29 cellular contexts compared by ENCODE assay signal in genomic region chr2:217672472-217672871, GRCh38.
DNase-seq lines count a peak whose midpoint lies in the region; ATAC-seq, FAIRE-seq and TF ChIP-seq lines count a peak whose summit lies in the region.
"Had no signal": no experiment of that assay in that cellular context is flagged by ENCODE, and none has a peak within 500 bp of the region (broad histone marks: within the 10 kb centered on the region; RNA-seq: fewer than 3 reads in every experiment).

No MANE protein-coding gene starts in this region.

- H3K9me2 ChIP-seq in PC-9 (ENCODE audit: insufficient read depth) (no peaks in the 10 kb centered on the region), GM23248 (ENCODE audit: insufficient read depth) (no peaks in the 10 kb centered on the region)

- no peaks in the 10 kb centered on the region for H3K27me3 ChIP-seq in PC-9 (ENCODE audit: insufficient read depth, low read depth)
- H3K27me3 ChIP-seq in upper lobe of left lung, result no peaks in the 10 kb centered on the region
- no peaks in the 10 kb centered on the region for H3K27me3 ChIP-seq in GM23248 (replicated peaks; ENCODE audit: insufficient read depth)
- H3K27me3 ChIP-seq: BLaER1, gastrocnemius medialis, sigmoid colon had no signal

- H3K4me1 ChIP-seq in PC-9 (replicated peaks; ENCODE audit: insufficient read depth) (peaks cover 18% of the 10 kb centered on the region), upper lobe of left lung (peaks cover 0 to 6% (median 0%) of the 10 kb centered on the region in 4 donors), GM23248 (ENCODE audit: insufficient read depth) (peaks cover 22% of the 10 kb centered on the region)
- H3K4me1 ChIP-seq: BLaER1 had no signal

- H3K9me3 ChIP-seq in PC-9 (ENCODE audit: insufficient read depth, low read depth), result no peaks in the 10 kb centered on the region
- H3K9me3 ChIP-seq in upper lobe of left lung, result no peaks in the 10 kb centered on the region
- H3K9me3 ChIP-seq in GM23248 (ENCODE audit: low read depth), result no peaks in the 10 kb centered on the region
- H3K9me3 ChIP-seq: BLaER1, gastrocnemius medialis, sigmoid colon had no signal

- intact Hi-C loops in PC-9 (cut with micrococcal nuclease; ENCODE audit: unreplicated experiment), result loop anchor here (1.0 kb wide), 1 partner anchor 35 kb away; no protein-coding TSS in a partner anchor
- intact Hi-C loops in activated T-helper 1 cell treated with anti-CD3 and anti-CD28 coated beads, Interleukin-12 subunit alpha, Interleukin-12 subunit beta, Interleukin-2, Interleukin-4 antibody, amounts not matched to agents 30 ng/mL and 10 ng/mL and 1 ng/mL, durations not matched to agents 14 hours and 24 hours and 36 hours (cut with micrococcal nuclease), result no loop called here

- POLR2A ChIA-PET in PC-9 (lab: Charles Lee; ENCODE audit: unreplicated experiment), result interaction anchor here (0.6 to 0.7 kb wide), 3 partner anchors 12 to 33 kb away, joined by 3 to 16 read pairs (median 5); no protein-coding TSS in a partner anchor

- H4K20me1 ChIP-seq in PC-9 (ENCODE audit: insufficient read depth) (no peaks in the 10 kb centered on the region), GM23248 (ENCODE audit: insufficient read depth) (no peaks in the 10 kb centered on the region)
- H4K20me1 ChIP-seq: BLaER1 had no signal

- peak; percentile 57 to 73 for ATAC-seq in upper lobe of left lung (ENCODE audit: low FRiP score in 2 of 2)
- ATAC-seq: activated CD4-positive, CD25-positive, alpha-beta regulatory T cell treated with anti-CD3 and anti-CD28 coated beads, Interleukin-2, amount 50 U/mL, for 24 hours; gastrocnemius medialis; K562; left cardiac atrium; SK-N-SH treated with all-trans-retinoic acid at 6 μM for 48 hours; T-helper 17 cell had no signal

- no peak for FAIRE-seq in urothelium cell line (lab: Jason Lieb, UNC)
- FAIRE-seq: K562 had no signal

- TF ChIP-seq CTCF in PC-9 (conservative IDR thresholded peaks at IDR 0.05) (no peak), upper lobe of left lung (IDR thresholded peaks at IDR 0.05) (no peak)

- no peak overlapping the region for H2AFZ ChIP-seq in PC-9
- H2AFZ ChIP-seq in GM23248, result no peak overlapping the region

- TF ChIP-seq EP300 in upper lobe of left lung (IDR thresholded peaks at IDR 0.05), result no peak

- H3K79me2 ChIP-seq in PC-9 (ENCODE audit: low read depth), result no peaks in the 10 kb centered on the region
- no peaks in the 10 kb centered on the region for H3K79me2 ChIP-seq in GM23248 (ENCODE audit: insufficient read depth)

- no peaks in the 10 kb centered on the region for H3K36me3 ChIP-seq in PC-9 (ENCODE audit: low read depth)
- no peaks in the 10 kb centered on the region for H3K36me3 ChIP-seq in upper lobe of left lung
- H3K36me3 ChIP-seq in GM23248 (ENCODE audit: low read depth), result no peaks in the 10 kb centered on the region
- H3K36me3 ChIP-seq: BLaER1, gastrocnemius medialis had no signal

- 64 to 69% methylated on average over 3 of the region's 3 CpGs for WGBS in upper lobe of left lung, 2 donors
- 64 to 71% methylated on average over 3 of the region's 3 CpGs for WGBS in GM23248 (ENCODE audit: low coverage in 1 of 2, low lambda C conversion rate in 2 of 2, missing lambda C conversion rate in 2 of 2), 2 experiments

- TF ChIP-seq POLR2A in upper lobe of left lung (IDR thresholded peaks at IDR 0.05), result no peak

- no peak overlapping the region for H3K4me3 Mint-ChIP-seq in activated T-helper 1 cell treated with anti-CD3 and anti-CD28 coated beads, Interleukin-12 subunit alpha, Interleukin-12 subunit beta, Interleukin-2, Interleukin-4 antibody, amounts not matched to agents 30 ng/mL and 10 ng/mL and 1 ng/mL, durations not matched to agents 14 hours and 24 hours and 36 hours
- H3K4me3 Mint-ChIP-seq: dendritic cell treated with granulocyte-macrophage colony-stimulating factor and Interleukin-4, amounts not matched to agents 40 ng/mL and 50 ng/mL, for 4 days; HFFc6; nephron; T-helper 17 cell had no signal

- no peak overlapping the region for H3K9ac ChIP-seq in GM23248
- H3K9ac ChIP-seq: BLaER1 had no signal

- H3K4me1 Mint-ChIP-seq in activated T-helper 1 cell treated with anti-CD3 and anti-CD28 coated beads, Interleukin-12 subunit alpha, Interleukin-12 subunit beta, Interleukin-2, Interleukin-4 antibody, amounts not matched to agents 30 ng/mL and 10 ng/mL and 1 ng/mL, durations not matched to agents 14 hours and 24 hours and 36 hours (ENCODE audit: low read depth), result no peaks in the 10 kb centered on the region
- H3K4me1 Mint-ChIP-seq: T-helper 17 cell had no signal

- BruUV-seq in PC-9 (replicated peaks; lab: Mats Ljungman, UMichigan), result no TSS peak

- H3K27me3 Mint-ChIP-seq in activated T-helper 1 cell treated with anti-CD3 and anti-CD28 coated beads, Interleukin-12 subunit alpha, Interleukin-12 subunit beta, Interleukin-2, Interleukin-4 antibody, amounts not matched to agents 30 ng/mL and 10 ng/mL and 1 ng/mL, durations not matched to agents 14 hours and 24 hours and 36 hours (ENCODE audit: insufficient read depth), result peaks cover 2% of the 10 kb centered on the region
- H3K27me3 Mint-ChIP-seq: T-helper 17 cell had no signal

- peaks cover 7% of the 10 kb centered on the region for H3K9me3 Mint-ChIP-seq in activated T-helper 1 cell treated with anti-CD3 and anti-CD28 coated beads, Interleukin-12 subunit alpha, Interleukin-12 subunit beta, Interleukin-2, Interleukin-4 antibody, amounts not matched to agents 30 ng/mL and 10 ng/mL and 1 ng/mL, durations not matched to agents 14 hours and 24 hours and 36 hours
- H3K9me3 Mint-ChIP-seq: dendritic cell treated with granulocyte-macrophage colony-stimulating factor and Interleukin-4, amounts not matched to agents 40 ng/mL and 50 ng/mL, for 4 days; HFFc6 had no signal

- H3K27ac Mint-ChIP-seq in activated T-helper 1 cell treated with anti-CD3 and anti-CD28 coated beads, Interleukin-12 subunit alpha, Interleukin-12 subunit beta, Interleukin-2, Interleukin-4 antibody, amounts not matched to agents 30 ng/mL and 10 ng/mL and 1 ng/mL, durations not matched to agents 14 hours and 24 hours and 36 hours, result no peak overlapping the region
- H3K27ac Mint-ChIP-seq: dendritic cell treated with granulocyte-macrophage colony-stimulating factor and Interleukin-4, amounts not matched to agents 40 ng/mL and 50 ng/mL, for 4 days; HFFc6; nephron; T-helper 17 cell had no signal

- H3K4me2 ChIP-seq in PC-9, result peak overlapping the region; percentile 45
- H3K4me2 ChIP-seq in GM23248 (ENCODE audit: unreplicated experiment), result no peak overlapping the region
- H3K4me2 ChIP-seq: BLaER1 had no signal

- H3F3A ChIP-seq in PC-9 (ENCODE audit: insufficient read depth, low read depth), result peaks cover 11% of the 10 kb centered on the region; the same call in 1 of the 2 replicates
- peaks cover 6% of the 10 kb centered on the region; the same call in 1 of the 2 replicates for H3F3A ChIP-seq in GM23248 (ENCODE audit: insufficient read depth)

- no peaks in the 10 kb centered on the region for H3K36me3 Mint-ChIP-seq in activated T-helper 1 cell treated with anti-CD3 and anti-CD28 coated beads, Interleukin-12 subunit alpha, Interleukin-12 subunit beta, Interleukin-2, Interleukin-4 antibody, amounts not matched to agents 30 ng/mL and 10 ng/mL and 1 ng/mL, durations not matched to agents 14 hours and 24 hours and 36 hours (ENCODE audit: low read depth)

- peak overlapping the region; percentile 58; the same call in 1 of the 2 replicates for H3K27ac ChIP-seq in PC-9
- no peak overlapping the region for H3K27ac ChIP-seq in upper lobe of left lung
- H3K27ac ChIP-seq in GM23248, result no peak overlapping the region
- H3K27ac ChIP-seq: BLaER1, gastrocnemius medialis had no signal

- CTCF ChIA-PET in PC-9 (lab: Charles Lee), result interaction anchor here (0.5 kb wide), 1 partner anchor 162 kb away, joined by 4 read pairs; no protein-coding TSS in a partner anchor

- H3K4me3 ChIP-seq in PC-9 (no peak overlapping the region), upper lobe of left lung (no peak overlapping the region), GM23248 (no peak overlapping the region)
- H3K4me3 ChIP-seq: BLaER1, gastrocnemius medialis, K562, sigmoid colon had no signal

- in situ Hi-C loops in GM23248 (cut with MboI), result no loop called here

- DNase-seq in DMS53 treated with DMSO at 0.1 percent for 48 hours (lab: John Stamatoyannopoulos, UW; ENCODE audit: unreplicated experiment) (peak; percentile 80), PC-9 (peak; percentile 63 to 89), islet precursor cell (peak; percentile 69), upper lobe of left lung (peak in 1 of 2 donors; percentile 67), GM23248 (no peak), urothelium cell line (ENCODE audit: low spot score) (no peak)
- no peak for DNase-seq in activated T-helper 1 cell treated with anti-CD3 and anti-CD28 coated beads, Interleukin-12 subunit alpha, Interleukin-12 subunit beta, Interleukin-2, Interleukin-4 antibody, amounts not matched to agents 30 ng/mL and 10 ng/mL and 1 ng/mL, durations not matched to agents 14 hours and 24 hours and 36 hours (ENCODE audit: low spot score)
- DNase-seq: activated CD4-positive, alpha-beta T cell treated with anti-CD3 and anti-CD28 coated beads, Interleukin-2, amount 50 U/mL, for 48 hours; activated T-cell treated with anti-CD3 and anti-CD28 coated beads, Interleukin-2, amount 50 U/mL, for 48 hours; central memory CD4-positive, alpha-beta T cell; DMS79 treated with DMSO at 0.1 percent for 48 hours; gastrocnemius medialis; GF-D8; HFFc6; hippocampal formation; left cardiac atrium; NCI-H1092 treated with DMSO at 0.1 percent for 48 hours; NCI-H187; NCI-H526 treated with DMSO at 0.1 percent for 48 hours; NK-92 treated with Interleukin-12 subunit alpha and Interleukin-12 subunit beta, amount 100 ng/mL, for 24 hours; sigmoid colon; stimulated activated CD4-positive, alpha-beta T cell treated with anti-CD3 and anti-CD28 coated beads, Interleukin-4, amount 100 ng/mL, for 24 hours; T-helper 17 cell had no signal

Comparison
In these comparisons a context has a peak if more than half of its experiments do, and no peak if none do; other contexts are left out.
1. DNase-seq: peak in DMS53 treated with DMSO at 0.1 percent for 48 hours (single experiment), PC-9 (2 of 2) and islet precursor cell (single experiment); none in GM23248 (single experiment), activated T-helper 1 cell treated with anti-CD3 and anti-CD28 coated beads, Interleukin-12 subunit alpha, Interleukin-12 subunit beta, Interleukin-2, Interleukin-4 antibody, amounts not matched to agents 30 ng/mL and 10 ng/mL and 1 ng/mL, durations not matched to agents 14 hours and 24 hours and 36 hours (single experiment) and urothelium cell line (single experiment).